Comparison of ENCODE assay signal across 28 cellular contexts in the genomic region with DNA sequence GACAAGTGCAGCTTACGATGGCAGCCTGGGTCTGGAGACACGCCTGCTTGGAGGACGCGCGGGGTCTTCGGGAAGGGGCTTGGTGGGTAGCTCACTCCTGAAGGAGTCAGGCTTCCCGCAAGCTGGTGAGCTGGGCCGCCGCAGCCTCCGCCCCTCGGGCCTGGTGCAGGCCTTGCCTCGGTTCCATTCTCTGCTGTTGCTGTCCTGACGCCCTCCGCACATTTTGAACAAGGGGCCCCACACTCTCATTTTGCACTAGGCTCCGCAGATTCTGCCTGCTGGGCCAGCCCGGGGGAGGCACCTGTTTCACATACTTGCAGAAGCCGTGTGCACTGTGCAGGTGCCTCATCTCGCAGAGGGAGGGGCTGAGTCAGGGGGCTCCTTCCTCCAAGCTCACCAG.
"Had no signal": no experiment of that assay in that cellular context is flagged by ENCODE, and none has a peak within 500 bp of the region (broad histone marks: within the 10 kb centered on the region; RNA-seq: fewer than 3 reads in every experiment).

No MANE protein-coding gene starts in this region.

- H3K27me3 ChIP-seq: brain microvascular endothelial cell, MG63, Peyer's patch had no signal

- H3K4me1 ChIP-seq: Peyer's patch had no signal

- H3K4me3 ChIP-seq: MG63, Peyer's patch had no signal

- H3K9me3 ChIP-seq: MG63, Peyer's patch had no signal

- H3K36me3 ChIP-seq: brain microvascular endothelial cell, MG63, Peyer's patch had no signal

- FAIRE-seq: TTC549 had no signal

- ATAC-seq: activated CD4-positive, CD25-positive, alpha-beta regulatory T cell treated with anti-CD3 and anti-CD28 coated beads, Interleukin-2, amount 50 U/mL, for 24 hours; activated naive CD8-positive, alpha-beta T cell treated with anti-CD3 and anti-CD28 coated beads, Interleukin-2, amount 50 U/mL, for 24 hours; activated T-cell treated with anti-CD3 and anti-CD28 coated beads, Interleukin-2, amount 50 U/mL, for 4 hours; PC-3; WTC11 had no signal

- DNase-seq: activated CD4-positive, alpha-beta memory T cell treated with anti-CD3 and anti-CD28 coated beads for 36 hours; activated CD4-positive, alpha-beta T cell treated with anti-CD3 and anti-CD28 coated beads for 4 hours; activated CD4-positive, alpha-beta T cell treated with anti-CD3 and anti-CD28 coated beads, Interleukin-2, amount 50 U/mL, for 1 hour; activated CD8-positive, alpha-beta memory T cell treated with anti-CD3 and anti-CD28 coated beads, Interleukin-2, amount 50 U/mL, for 4 hours; activated naive CD4-positive, alpha-beta T cell treated with anti-CD3 and anti-CD28 coated beads, Interleukin-2, amount 10 ng/mL, durations not matched to agents 7 days and 5 days; activated naive CD8-positive, alpha-beta T cell treated with anti-CD3 and anti-CD28 coated beads, Interleukin-2, amount 50 U/mL, for 24 hours; activated T-cell treated with anti-CD3 and anti-CD28 coated beads for 4 hours; activated T-cell treated with anti-CD3 and anti-CD28 coated beads, Interleukin-2, amount 50 U/mL, for 4 hours; brain microvascular endothelial cell; Kasumi-1; KG1; MG63; NCI-H1048; NCI-H1105 treated with DMSO at 0.1 percent for 48 hours; NCI-H1436; NCI-H1694; NCI-H1930; NCI-H2081 treated with DMSO at 0.1 percent for 48 hours; NCI-H345; NCI-H526; NCI-H748 treated with DMSO at 0.1 percent for 48 hours; NK-92 treated with Interleukin-12 subunit alpha and Interleukin-12 subunit beta, amount 100 ng/mL, for 24 hours; PC-3; RPMI8226 had no signal

- H3K27ac ChIP-seq: brain microvascular endothelial cell, Peyer's patch had no signal
